18 cellular contexts compared by ENCODE assay signal in the genomic region with DNA sequence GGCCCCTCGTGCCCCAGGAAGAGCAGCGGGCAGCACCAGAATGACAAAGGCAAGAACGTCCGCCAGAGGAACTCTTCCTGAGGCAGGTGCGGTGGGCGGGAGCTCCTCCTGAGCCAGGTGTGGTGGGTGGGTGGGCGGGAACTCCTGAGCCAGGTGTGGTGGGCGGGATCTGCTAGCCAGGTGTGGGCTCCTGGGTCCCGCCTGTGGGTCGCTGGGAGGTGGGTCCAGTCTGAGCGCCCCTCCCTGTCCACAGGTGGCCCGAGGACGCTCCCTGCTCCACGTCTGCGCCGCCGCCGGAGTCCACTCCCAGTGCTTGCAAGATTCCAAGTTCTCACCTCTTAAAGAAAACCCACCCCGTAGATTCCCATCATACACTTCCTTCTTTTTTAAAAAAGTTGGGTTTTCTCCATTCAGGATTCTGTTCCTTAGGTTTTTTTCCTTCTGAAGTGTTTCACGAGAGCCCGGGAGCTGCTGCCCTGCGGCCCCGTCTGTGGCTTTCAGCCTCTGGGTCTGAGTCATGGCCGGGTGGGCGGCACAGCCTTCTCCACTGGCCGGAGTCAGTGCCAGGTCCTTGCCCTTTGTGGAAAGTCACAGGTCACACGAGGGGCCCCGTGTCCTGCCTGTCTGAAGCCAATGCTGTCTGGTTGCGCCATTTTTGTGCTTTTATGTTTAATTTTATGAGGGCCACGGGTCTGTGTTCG. TPM values are rescaled to one million over a fixed set of nuclear protein-coding genes. Genes with fewer than 3 reads are reported as not detected.
DNase-seq lines count a peak whose midpoint lies in the region; TF ChIP-seq lines count a peak whose summit lies in the region.
"Had no signal": no experiment of that assay in that cellular context is flagged by ENCODE, and none has a peak within 500 bp of the region (broad histone marks: within the 10 kb centered on the region; RNA-seq: fewer than 3 reads in every experiment).

No MANE protein-coding gene starts in this region.

- H3K27ac Mint-ChIP-seq in neural crest cell (ENCODE audit: unreplicated experiment): no peak overlapping the region
- H3K27ac Mint-ChIP-seq: immature natural killer cell; naive thymus-derived CD8-positive, alpha-beta T cell; stimulated activated naive B cell treated with anti-CD40 and anti-IgM and Interleukin-4, amounts not matched to agents 10 μg/mL and 1 μg/mL and 100 μg/mL, for 72 hours had no signal

- peak overlapping the region; percentile 47 for H3K4me3 Mint-ChIP-seq in neural crest cell
- H3K4me3 Mint-ChIP-seq: immature natural killer cell; naive thymus-derived CD8-positive, alpha-beta T cell; stimulated activated naive B cell treated with anti-CD40 and anti-IgM and Interleukin-4, amounts not matched to agents 10 μg/mL and 1 μg/mL and 100 μg/mL, for 72 hours had no signal

- H3K36me3 Mint-ChIP-seq in neural crest cell (ENCODE audit: low read depth): no peaks in the 10 kb centered on the region
- H3K36me3 Mint-ChIP-seq: immature natural killer cell had no signal

- no peak overlapping the region for H3K4me3 ChIP-seq in cardiac fibroblast (replicated peaks in 1 of 2; ENCODE audit: low read depth in 2 of 2, low read length in 2 of 2)
- H3K4me3 ChIP-seq: body of pancreas, spleen, tibial nerve had no signal

- H3K4me1 Mint-ChIP-seq in neural crest cell: peaks cover 8% of the 10 kb centered on the region

- peak; percentile 75 for DNase-seq in EL
- DNase-seq in NCI-H226: peak; percentile 33
- peak; percentile 42 to 53 for DNase-seq in cardiac fibroblast (ENCODE audit: low read depth in 2 of 2)
- no peak for DNase-seq in neural crest cell (ENCODE audit: low read depth, low spot score)
- DNase-seq in NCI-H774 (lab: John Stamatoyannopoulos, UW): no peak
- DNase-seq in SIG-M5 treated with dmso at 0.1 percent for 504 hours (lab: John Stamatoyannopoulos, UW; ENCODE audit: unreplicated experiment): no peak
- DNase-seq in HCEC 1CT: no peak
- DNase-seq: activated naive CD4-positive, alpha-beta T cell treated with Interleukin-2 at 50 U/mL for 16 hours; activated T-cell treated with anti-CD3 and anti-CD28 coated beads for 4 hours; body of pancreas; DMS53; immature natural killer cell; mammary epithelial cell; naive thymus-derived CD8-positive, alpha-beta T cell; NCI-H82; spleen; stimulated activated naive B cell treated with anti-CD40 and anti-IgM and Interleukin-4, amounts not matched to agents 10 μg/mL and 1 μg/mL and 100 μg/mL, for 72 hours had no signal

- H3K9me3 Mint-ChIP-seq in neural crest cell: no peaks in the 10 kb centered on the region
- H3K9me3 Mint-ChIP-seq: immature natural killer cell; naive thymus-derived CD8-positive, alpha-beta T cell; stimulated activated naive B cell treated with anti-CD40 and anti-IgM and Interleukin-4, amounts not matched to agents 10 μg/mL and 1 μg/mL and 100 μg/mL, for 72 hours had no signal

- no peak for TF ChIP-seq CTCF in cardiac fibroblast (IDR thresholded peaks at IDR 0.05; ENCODE audit: low read depth, low read length)
- no peak for TF ChIP-seq CTCF in neural crest cell (conservative IDR thresholded peaks at IDR 0.05)

- H3K27me3 Mint-ChIP-seq in neural crest cell (ENCODE audit: low read depth): peaks cover 20% of the 10 kb centered on the region
- H3K27me3 Mint-ChIP-seq: stimulated activated naive B cell treated with anti-CD40 and anti-IgM and Interleukin-4, amounts not matched to agents 10 μg/mL and 1 μg/mL and 100 μg/mL, for 72 hours had no signal

RNA-seq across cellular contexts. Expression of gene HCN2, which starts 7.0 kb away (rescaled TPM):
- total RNA-seq in neural crest cell: 0.71 and 0.84 TPM in 2 replicates

RNA-seq across cellular contexts. Expression of gene BSG, which starts 10.3 kb away (rescaled TPM):
- 564 and 613 TPM in 2 replicates for total RNA-seq in neural crest cell

RNA-seq across cellular contexts. Expression of gene GZMM, which starts 38.8 kb away (rescaled TPM):
- not detected in 2 replicates for total RNA-seq in neural crest cell
- total RNA-seq: mammary epithelial cell had no signal

RNA-seq across cellular contexts. Expression of gene POLRMT, which starts 50.7 kb away (rescaled TPM):
- total RNA-seq in neural crest cell: 69.7 and 71.1 TPM in 2 replicates

RNA-seq across cellular contexts. Expression of gene CDC34, which starts 51.1 kb away (rescaled TPM):
- 106 and 111 TPM in 2 replicates for total RNA-seq in neural crest cell

Comparison
In these comparisons a context has a peak if more than half of its experiments do, and no peak if none do; other contexts are left out.
1. DNase-seq: peak in EL (single experiment), NCI-H226 (single experiment) and cardiac fibroblast (2 of 2); none in neural crest cell (single experiment), NCI-H774 (single experiment), SIG-M5 treated with dmso at 0.1 percent for 504 hours (single experiment) and HCEC 1CT (single experiment).